10 cellular contexts compared by ENCODE assay signal in genomic region chr13:110012102-110012739, GRCh38.
DNase-seq lines count a peak whose midpoint lies in the region; ATAC-seq, FAIRE-seq and TF ChIP-seq lines count a peak whose summit lies in the region.
"Had no signal": no experiment of that assay in that cellular context is flagged by ENCODE, and none has a peak within 500 bp of the region (broad histone marks: within the 10 kb centered on the region; RNA-seq: fewer than 3 reads in every experiment).

No MANE protein-coding gene starts in this region.

- H4K8ac ChIP-seq in neuronal stem cell (ENCODE audit: low read depth, low read length): no peak overlapping the region

- TF ChIP-seq POLR2A in H54 (IDR thresholded peaks at IDR 0.05; ENCODE audit: low read depth, low read length): no peak
- no peak for TF ChIP-seq POLR2A in upper lobe of left lung (IDR thresholded peaks at IDR 0.05)

- no peak overlapping the region for H2BK5ac ChIP-seq in neuronal stem cell (ENCODE audit: low read length)

- no peak overlapping the region for H2BK120ac ChIP-seq in neuronal stem cell (ENCODE audit: low read depth, low read length)

- TF ChIP-seq CTCF in foreskin keratinocyte (conservative IDR thresholded peaks at IDR 0.05) (no peak), upper lobe of left lung (IDR thresholded peaks at IDR 0.05) (no peak), GM13976 (IDR thresholded peaks at IDR 0.05; ENCODE audit: borderline replicate concordance, control extremely low read depth, extremely low read depth, insufficient read depth, missing control alignments) (no peak)

- H3K9me3 ChIP-seq in upper lobe of left lung (no peaks in the 10 kb centered on the region), neuronal stem cell (replicated peaks in 1 of 2; ENCODE audit: control insufficient read depth in 2 of 2, insufficient read depth in 1 of 2, low read depth in 1 of 2, low read length in 2 of 2) (no peaks in the 10 kb centered on the region)

- peak; percentile 99 for FAIRE-seq in H54 (lab: Jason Lieb, UNC)

- DNase-seq in H54 (ENCODE audit: insufficient read length, low spot score) (peak; percentile 50), SW480 (ENCODE audit: low spot score) (peak; percentile 99), foreskin keratinocyte (peak; percentile 92 to 96), upper lobe of left lung (no peak), neuronal stem cell (ENCODE audit: low spot score) (no peak), SHP77 (lab: John Stamatoyannopoulos, UW) (no peak), GM13976 (ENCODE audit: low spot score) (no peak)
- DNase-seq: dorsolateral prefrontal cortex, left colon, NCI-H1092 had no signal

- no peak overlapping the region for H2BK15ac ChIP-seq in neuronal stem cell (ENCODE audit: low read length)

- no peak overlapping the region for H3K4me3 ChIP-seq in upper lobe of left lung
- H3K4me3 ChIP-seq in neuronal stem cell (ENCODE audit: low read length in 2 of 2): no peak overlapping the region
- H3K4me3 ChIP-seq: dorsolateral prefrontal cortex had no signal

- H2BK12ac ChIP-seq in neuronal stem cell (ENCODE audit: low read length): no peak overlapping the region

- TF ChIP-seq EP300 in upper lobe of left lung (IDR thresholded peaks at IDR 0.05): no peak

- no peak overlapping the region for H2AK5ac ChIP-seq in neuronal stem cell (ENCODE audit: low read depth, low read length)

- no peak overlapping the region for H3K23ac ChIP-seq in neuronal stem cell (ENCODE audit: low read depth, low read length, poor library complexity)

- WGBS in upper lobe of left lung, 2 donors: 77 to 80% methylated on average over 2 of the region's 2 CpGs
- no CpG with 5 or more reads among the region's 2 CpGs for WGBS in neuronal stem cell (ENCODE audit: extremely low coverage in 2 of 2, insufficient read length in 2 of 2, insufficient replicate concordance in 1 of 2), 2 donors

- H3K27me3 ChIP-seq in foreskin keratinocyte (no peaks in the 10 kb centered on the region), upper lobe of left lung (no peaks in the 10 kb centered on the region), neuronal stem cell (ENCODE audit: control insufficient read depth in 3 of 3, insufficient read depth in 3 of 3, low read depth in 1 of 3, low read length in 3 of 3) (no peaks in the 10 kb centered on the region)

- H3K14ac ChIP-seq in neuronal stem cell (ENCODE audit: low read length): no peak overlapping the region

- no peak overlapping the region for H4K91ac ChIP-seq in neuronal stem cell (ENCODE audit: low read depth, low read length, poor library complexity)

- no peak overlapping the region for H2AFZ ChIP-seq in neuronal stem cell (ENCODE audit: low read length)

- H3K4me2 ChIP-seq in neuronal stem cell (ENCODE audit: insufficient read depth, low read length, poor library complexity, severe bottlenecking): no peak overlapping the region

- in situ Hi-C loops in GM13976 (cut with MboI; ENCODE audit: low sequenced_read_pairs, unreplicated experiment): no loop called here

- no peak overlapping the region for H3K9ac ChIP-seq in neuronal stem cell (ENCODE audit: low read depth, low read length, poor library complexity)

- peak; percentile 98 for ATAC-seq in foreskin keratinocyte
- peak; percentile 32 to 66 for ATAC-seq in upper lobe of left lung (ENCODE audit: low FRiP score in 2 of 2)
- ATAC-seq: left colon had no signal

- H3K79me1 ChIP-seq in neuronal stem cell (ENCODE audit: low read depth, low read length): no peaks in the 10 kb centered on the region

- H3K4me1 ChIP-seq in foreskin keratinocyte: peaks cover 32% of the 10 kb centered on the region
- H3K4me1 ChIP-seq in upper lobe of left lung: no peaks in the 10 kb centered on the region
- peaks cover 0 to under 1% of the 10 kb centered on the region in 2 donors for H3K4me1 ChIP-seq in neuronal stem cell (ENCODE audit: control insufficient read depth in 2 of 2, insufficient read depth in 1 of 2, low read depth in 1 of 2, low read length in 2 of 2)

- no peaks in the 10 kb centered on the region for H3K36me3 ChIP-seq in upper lobe of left lung
- H3K36me3 ChIP-seq in neuronal stem cell (replicated peaks in 1 of 2; ENCODE audit: control insufficient read depth in 2 of 2, insufficient read depth in 2 of 2, low read length in 2 of 2): no peaks in the 10 kb centered on the region

- H3K18ac ChIP-seq in neuronal stem cell (ENCODE audit: low read length): no peak overlapping the region

- H3K4ac ChIP-seq in neuronal stem cell (ENCODE audit: low read length): no peak overlapping the region

- H3K27ac ChIP-seq in foreskin keratinocyte: peak overlapping the region; percentile 88
- H3K27ac ChIP-seq in upper lobe of left lung: no peak overlapping the region
- no peak overlapping the region for H3K27ac ChIP-seq in neuronal stem cell (replicated peaks; ENCODE audit: low read length)
- H3K27ac ChIP-seq: dorsolateral prefrontal cortex had no signal

Comparison
In these comparisons a context has a peak if more than half of its experiments do, and no peak if none do; other contexts are left out.
1. DNase-seq: peak in H54 (single experiment), SW480 (single experiment) and foreskin keratinocyte (2 of 2); none in upper lobe of left lung (0 of 2), neuronal stem cell (single experiment), SHP77 (0 of 2) and GM13976 (single experiment).